ENCODE assay signal across 13 cellular contexts in genomic region chr7:29488977-29489376, GRCh38.
A peak's percentile ranks its signal among the peaks of the same experiment; 100 is the strongest.
DNase-seq lines count a peak whose midpoint lies in the region; FAIRE-seq and TF ChIP-seq lines count a peak whose summit lies in the region.
"Had no signal": no experiment of that assay in that cellular context is flagged by ENCODE, and none has a peak within 500 bp of the region (broad histone marks: within the 10 kb centered on the region; RNA-seq: fewer than 3 reads in every experiment).

No MANE protein-coding gene starts in this region.

- in situ Hi-C loops in GM23248 (cut with MboI): no loop called here
- in situ Hi-C loops in brain microvascular endothelial cell (cut with HindIII; ENCODE audit: low pct_ligation_motif_present, low sequenced_read_pairs): no loop called here

- DNase-seq in GM23248 (peak; percentile 89), brain microvascular endothelial cell (peak; percentile 92), hepatocyte (ENCODE audit: low spot score) (peak; percentile 20), smooth muscle cell (lab: John Stamatoyannopoulos, UW; ENCODE audit: unreplicated experiment) (no peak), GOT3 (lab: John Stamatoyannopoulos, UW) (no peak), RCC 7860 (ENCODE audit: low spot score) (no peak), NCI-H2029 (lab: John Stamatoyannopoulos, UW) (no peak), GF-D8 (lab: John Stamatoyannopoulos, UW) (no peak)
- DNase-seq: activated CD4-positive, alpha-beta T cell treated with anti-CD3 and anti-CD28 coated beads, Interleukin-2, amount 10 ng/mL, durations not matched to agents 7 days and 5 days; NCI-H1417 had no signal

- H2AFZ ChIP-seq in GM23248: peak overlapping the region; percentile 40
- H2AFZ ChIP-seq in hepatocyte: no peak overlapping the region
- no peak overlapping the region for H2AFZ ChIP-seq in smooth muscle cell (ENCODE audit: low read depth)

- H3K79me2 ChIP-seq in GM23248 (ENCODE audit: insufficient read depth) (no peaks in the 10 kb centered on the region), hepatocyte (no peaks in the 10 kb centered on the region), smooth muscle cell (ENCODE audit: low read depth) (peaks cover 4% of the 10 kb centered on the region)

- H3K4me1 ChIP-seq in GM23248 (ENCODE audit: insufficient read depth): peaks cover 52% of the 10 kb centered on the region
- peaks cover 32% of the 10 kb centered on the region for H3K4me1 ChIP-seq in hepatocyte (ENCODE audit: insufficient read depth)
- H3K4me1 ChIP-seq in smooth muscle cell (ENCODE audit: low read depth): peaks cover 14% of the 10 kb centered on the region

- H3F3A ChIP-seq in GM23248 (ENCODE audit: insufficient read depth): peaks cover 31% of the 10 kb centered on the region
- peaks cover 5% of the 10 kb centered on the region for H3F3A ChIP-seq in smooth muscle cell (ENCODE audit: low read depth)

- H3K36me3 ChIP-seq in GM23248 (ENCODE audit: low read depth) (no peaks in the 10 kb centered on the region), brain microvascular endothelial cell (replicated peaks) (no peaks in the 10 kb centered on the region), hepatocyte (replicated peaks; ENCODE audit: insufficient read depth, low read depth) (no peaks in the 10 kb centered on the region), smooth muscle cell (ENCODE audit: low read depth) (no peaks in the 10 kb centered on the region)
- H3K36me3 ChIP-seq: neutrophil had no signal

- H3K4me2 ChIP-seq in GM23248 (ENCODE audit: unreplicated experiment): peak overlapping the region; percentile 67
- peak overlapping the region; percentile 7 for H3K4me2 ChIP-seq in hepatocyte
- peak overlapping the region; percentile 62 for H3K4me2 ChIP-seq in smooth muscle cell

- no peaks in the 10 kb centered on the region for H3K9me3 ChIP-seq in GM23248 (ENCODE audit: low read depth)
- no peaks in the 10 kb centered on the region for H3K9me3 ChIP-seq in hepatocyte (ENCODE audit: low read depth)
- no peaks in the 10 kb centered on the region for H3K9me3 ChIP-seq in smooth muscle cell (replicated peaks; ENCODE audit: low read depth)
- H3K9me3 ChIP-seq: Caco-2, neutrophil had no signal

- H3K27me3 ChIP-seq in GM23248 (replicated peaks; ENCODE audit: insufficient read depth): no peaks in the 10 kb centered on the region
- H3K27me3 ChIP-seq in brain microvascular endothelial cell (replicated peaks): no peaks in the 10 kb centered on the region
- H3K27me3 ChIP-seq in hepatocyte: no peaks in the 10 kb centered on the region
- H3K27me3 ChIP-seq in smooth muscle cell (ENCODE audit: low read depth): no peaks in the 10 kb centered on the region
- H3K27me3 ChIP-seq: neutrophil had no signal

- H3K4me3 ChIP-seq in GM23248: peak overlapping the region; percentile 56
- H3K4me3 ChIP-seq in brain microvascular endothelial cell (ENCODE audit: low read depth, low read length): no peak overlapping the region
- H3K4me3 ChIP-seq in hepatocyte: no peak overlapping the region
- no peak overlapping the region for H3K4me3 ChIP-seq in smooth muscle cell

- peaks cover 10% of the 10 kb centered on the region; the same call in 1 of the 2 replicates for H3K9me2 ChIP-seq in GM23248 (ENCODE audit: insufficient read depth)
- H3K9me2 ChIP-seq in hepatocyte (replicated peaks; ENCODE audit: insufficient read depth): no peaks in the 10 kb centered on the region

- H4K20me1 ChIP-seq in GM23248 (ENCODE audit: insufficient read depth) (no peaks in the 10 kb centered on the region), hepatocyte (ENCODE audit: insufficient read depth, poor library complexity, severe bottlenecking) (no peaks in the 10 kb centered on the region), smooth muscle cell (ENCODE audit: low read depth) (no peaks in the 10 kb centered on the region)

- 0 to 1% methylated on average over 2 of the region's 2 CpGs for WGBS in GM23248 (ENCODE audit: low coverage in 1 of 2, low lambda C conversion rate in 2 of 2, missing lambda C conversion rate in 2 of 2), 2 experiments
- 34% methylated on average over 2 of the region's 2 CpGs for WGBS in hepatocyte (ENCODE audit: low lambda C conversion rate, missing lambda C conversion rate)
- WGBS in smooth muscle cell (ENCODE audit: low lambda C conversion rate): 2% methylated on average over 2 of the region's 2 CpGs

- H3K27ac ChIP-seq in GM23248 (peak overlapping the region; percentile 50), brain microvascular endothelial cell (peak overlapping the region; percentile 84), hepatocyte (peak overlapping the region; percentile 64), smooth muscle cell (ENCODE audit: low read depth) (peak overlapping the region; percentile 95)
- H3K27ac ChIP-seq: neutrophil had no signal

- H3K9ac ChIP-seq in GM23248 (peak overlapping the region; percentile 31), smooth muscle cell (ENCODE audit: low read depth) (peak overlapping the region; percentile 71)

- FAIRE-seq in RCC 7860 (lab: Jason Lieb, UNC): no peak
- FAIRE-seq: GM18507 had no signal

- TF ChIP-seq CTCF in brain microvascular endothelial cell (IDR thresholded peaks at IDR 0.05; ENCODE audit: low read depth, low read length, missing control alignments): no peak
- no peak for TF ChIP-seq CTCF in hepatocyte (IDR thresholded peaks at IDR 0.05; ENCODE audit: poor library complexity)
- no peak for TF ChIP-seq CTCF in smooth muscle cell (IDR thresholded peaks at IDR 0.05; ENCODE audit: borderline replicate concordance, insufficient read depth, poor library complexity, severe bottlenecking)

Comparison
In these comparisons a context has a peak if more than half of its experiments do, and no peak if none do; other contexts are left out.
1. DNase-seq: peak in GM23248 (single experiment), brain microvascular endothelial cell (single experiment) and hepatocyte (single experiment); none in smooth muscle cell (single experiment), GOT3 (single experiment), RCC 7860 (single experiment), NCI-H2029 (single experiment) and GF-D8 (single experiment).
2. H3K4me2 ChIP-seq: peak in every context shown above with its lines; median percentile 67 in GM23248; 62 in smooth muscle cell; 7 in hepatocyte.
3. Peak in every context shown above with its lines, with median percentiles within 50 percentile points of each other: H3K27ac ChIP-seq.